In genomic region chr16:82793550-82794244, GRCh38 we compare ENCODE assay signal across 13 cellular contexts.
A peak's percentile ranks its signal among the peaks of the same experiment; 100 is the strongest.
DNase-seq lines count a peak whose midpoint lies in the region; ATAC-seq and TF ChIP-seq lines count a peak whose summit lies in the region.
"Had no signal": no experiment of that assay in that cellular context is flagged by ENCODE, and none has a peak within 500 bp of the region (broad histone marks: within the 10 kb centered on the region; RNA-seq: fewer than 3 reads in every experiment).

No MANE protein-coding gene starts in this region.

- DNase-seq in H7 (peak; percentile 4), NT2/D1 (ENCODE audit: low read depth, low spot score) (peak; percentile 32), fibroblast of the aortic adventitia (ENCODE audit: low read depth) (peak; percentile 18), omental fat pad (ENCODE audit: low spot score) (no peak), midbrain (lab: John Stamatoyannopoulos, UW) (no peak), NCI-H2171 treated with DMSO at 0.1 percent for 48 hours (lab: John Stamatoyannopoulos, UW) (no peak), heart right ventricle (no peak)
- DNase-seq: BE2C; CD4-positive, alpha-beta memory T cell; DMS79 had no signal

- ATAC-seq in omental fat pad (ENCODE audit: low FRiP score) (peak; percentile 57), HG03097 (IDR thresholded peaks at IDR 0.05; ENCODE audit: low FRiP score, unreplicated experiment) (no peak), heart right ventricle (no peak)
- ATAC-seq: HCT116 had no signal

- H3K27me3 ChIP-seq in H7 (ENCODE audit: control insufficient read depth, insufficient read depth, low read length) (no peaks in the 10 kb centered on the region), NT2/D1 (ENCODE audit: insufficient read depth, insufficient read length) (no peaks in the 10 kb centered on the region), heart right ventricle (no peaks in the 10 kb centered on the region)
- H3K27me3 ChIP-seq: BE2C had no signal

- no peaks in the 10 kb centered on the region for H3K4me1 ChIP-seq in NT2/D1 (ENCODE audit: insufficient read depth, insufficient read length)
- peaks cover 0 to 6% (median 0%) of the 10 kb centered on the region in 9 donors for H3K4me1 ChIP-seq in heart right ventricle
- H3K4me1 ChIP-seq: BE2C had no signal

- peak; percentile 13 for TF ChIP-seq CTCF in fibroblast of the aortic adventitia (IDR thresholded peaks at IDR 0.05; ENCODE audit: insufficient read depth, low read length)
- TF ChIP-seq CTCF in omental fat pad (IDR thresholded peaks at IDR 0.05), result no peak
- TF ChIP-seq CTCF in heart right ventricle (IDR thresholded peaks at IDR 0.05), result no peak

- 86 to 89% methylated on average over 10 of the region's 10 CpGs for WGBS in heart right ventricle, 2 donors

- no peak overlapping the region for H3K9ac ChIP-seq in NT2/D1 (ENCODE audit: insufficient read length, low read depth)

- H3K4me3 ChIP-seq in H7 (ENCODE audit: insufficient read depth, low read depth, low read length), result no peak overlapping the region
- no peak overlapping the region for H3K4me3 ChIP-seq in NT2/D1 (ENCODE audit: insufficient read length, low read depth)
- no peak overlapping the region for H3K4me3 ChIP-seq in fibroblast of the aortic adventitia (ENCODE audit: low read depth, low read length)
- no peak overlapping the region for H3K4me3 ChIP-seq in heart right ventricle

- H3K36me3 ChIP-seq in H7 (replicated peaks; ENCODE audit: control insufficient read depth, insufficient read depth, low read length), result no peaks in the 10 kb centered on the region
- peaks cover 17% of the 10 kb centered on the region for H3K36me3 ChIP-seq in NT2/D1 (ENCODE audit: insufficient read depth, insufficient read length, low read length)
- no peaks in the 10 kb centered on the region for H3K36me3 ChIP-seq in heart right ventricle
- H3K36me3 ChIP-seq: BE2C had no signal

- intact Hi-C loops in heart right ventricle (cut with DNase I), result no loop called here

- no peaks in the 10 kb centered on the region for H3K9me3 ChIP-seq in NT2/D1 (ENCODE audit: insufficient read depth, low read length)
- no peaks in the 10 kb centered on the region for H3K9me3 ChIP-seq in heart right ventricle
- H3K9me3 ChIP-seq: BE2C had no signal

- no peak overlapping the region for H3K27ac ChIP-seq in heart right ventricle
- H3K27ac ChIP-seq: C4-2B had no signal

Comparison
In these comparisons a context has a peak if more than half of its experiments do, and no peak if none do; other contexts are left out.
1. DNase-seq: peak in H7 (single experiment), NT2/D1 (single experiment) and fibroblast of the aortic adventitia (single experiment); none in omental fat pad (single experiment), midbrain (single experiment), NCI-H2171 treated with DMSO at 0.1 percent for 48 hours (single experiment) and heart right ventricle (0 of 2).